Comparison of ENCODE assay signal across 1 cellular context in genomic region chr6:70955441-70956190, GRCh38.
TF ChIP-seq lines count a peak whose summit lies in the region.

No MANE protein-coding gene starts in this region.

TF ChIP-seq in HepG2, 621 proteins besides CTCF, POLR2A, EP300 and RAD21 (continued from another document and continues in another):
- TF ChIP-seq ZNF800 (CRISPR knock-in tag; IDR thresholded peaks at IDR 0.05) (peak; percentile 93), RORA (CRISPR knock-in tag; IDR thresholded peaks at IDR 0.05) (no peak), CERS6 (CRISPR knock-in tag; IDR thresholded peaks at IDR 0.05) (no peak), ZNF564 (CRISPR knock-in tag; IDR thresholded peaks at IDR 0.05) (0 out of 2 replicates have a peak, but pooled peaks have one; percentile 56), ZNF746 (CRISPR knock-in tag; IDR thresholded peaks at IDR 0.05) (no peak; the same call in 1 of the 2 replicates), ZNF501 (CRISPR knock-in tag; IDR thresholded peaks at IDR 0.05) (0 out of 2 replicates have a peak, but pooled peaks have one; percentile 38), ZNF431 (CRISPR knock-in tag; IDR thresholded peaks at IDR 0.05; ENCODE audit: borderline replicate concordance, low read depth) (no peak), ZBTB14 (CRISPR knock-in tag; IDR thresholded peaks at IDR 0.05) (peak; percentile 96), SOX13 (IDR thresholded peaks at IDR 0.05) (no peak), SOX13 (CRISPR knock-in tag; conservative IDR thresholded peaks at IDR 0.05 in 1 of 2, IDR thresholded peaks at IDR 0.05 in 1 of 2) (no peak; a peak in 1 of 4 replicates), NR3C1 (CRISPR knock-in tag; IDR thresholded peaks at IDR 0.05) (no peak), ZKSCAN5 (CRISPR knock-in tag; IDR thresholded peaks at IDR 0.05) (no peak), ATF5 (CRISPR knock-in tag; IDR thresholded peaks at IDR 0.05; ENCODE audit: low read depth) (no peak), TFAP4 (IDR thresholded peaks at IDR 0.05; ENCODE audit: borderline replicate concordance, low read depth) (no peak), NFATC3 (CRISPR knock-in tag; IDR thresholded peaks at IDR 0.05) (no peak), FOXK2 (IDR thresholded peaks at IDR 0.05) (no peak), THYN1 (CRISPR knock-in tag; IDR thresholded peaks at IDR 0.05; ENCODE audit: borderline replicate concordance, low read depth) (no peak), ZNF713 (CRISPR knock-in tag; IDR thresholded peaks at IDR 0.05) (no peak), RXRB (CRISPR knock-in tag; IDR thresholded peaks at IDR 0.05; ENCODE audit: borderline replicate concordance) (0 out of 2 replicates have a peak, but pooled peaks have one; percentile 12), ZFP37 (CRISPR knock-in tag; IDR thresholded peaks at IDR 0.05; ENCODE audit: borderline replicate concordance) (no peak), ZNF646 (CRISPR knock-in tag; IDR thresholded peaks at IDR 0.05) (no peak), TFDP1 (CRISPR knock-in tag; IDR thresholded peaks at IDR 0.05; ENCODE audit: borderline replicate concordance) (peak; percentile 91), FOXO1 (CRISPR knock-in tag; IDR thresholded peaks at IDR 0.05) (peak; percentile 46; the same call in 1 of the 2 replicates), E2F5 (CRISPR knock-in tag; conservative IDR thresholded peaks at IDR 0.05) (peak; percentile 40; the same call in 1 of the 2 replicates), GABPA (IDR thresholded peaks at IDR 0.05; ENCODE audit: low read depth, low read length) (no peak), GABPA (CRISPR knock-in tag; IDR thresholded peaks at IDR 0.05; ENCODE audit: low read depth) (no peak), HDAC2 (CRISPR knock-in tag; IDR thresholded peaks at IDR 0.05) (peak; percentile 45; the same call in 1 of the 2 replicates), ZNF207 (IDR thresholded peaks at IDR 0.05; ENCODE audit: borderline replicate concordance) (no peak), CSRNP2 (CRISPR knock-in tag; conservative IDR thresholded peaks at IDR 0.05; ENCODE audit: low read depth) (no peak), THRA (CRISPR knock-in tag; IDR thresholded peaks at IDR 0.05; ENCODE audit: borderline replicate concordance) (no peak), ZNF343 (CRISPR knock-in tag; IDR thresholded peaks at IDR 0.05) (0 out of 2 replicates have a peak, but pooled peaks have one; percentile 29), ZNF724P (CRISPR knock-in tag; IDR thresholded peaks at IDR 0.05; ENCODE audit: borderline replicate concordance) (peak; percentile 41; the same call in 1 of the 2 replicates), ZNF451 (CRISPR knock-in tag; IDR thresholded peaks at IDR 0.05) (0 out of 2 replicates have a peak, but pooled peaks have one; percentile 84), SATB2 (CRISPR knock-in tag; IDR thresholded peaks at IDR 0.05) (peak; percentile 59; the same call in 1 of the 2 replicates), DMTF1 (CRISPR knock-in tag; IDR thresholded peaks at IDR 0.05) (no peak), FOXK1 (CRISPR knock-in tag; IDR thresholded peaks at IDR 0.05; ENCODE audit: borderline replicate concordance, low read depth) (no peak), KLF11 (CRISPR knock-in tag; IDR thresholded peaks at IDR 0.05) (no peak), MAFG (CRISPR knock-in tag; IDR thresholded peaks at IDR 0.05) (no peak), ZFYVE20 (CRISPR knock-in tag; IDR thresholded peaks at IDR 0.05; ENCODE audit: borderline replicate concordance, low read depth) (no peak), SRY (CRISPR knock-in tag; IDR thresholded peaks at IDR 0.05) (no peak)
